ENCODE assay signal across 8 cellular contexts in genomic region chr6:2999621-3000455, GRCh38. TPM values are rescaled to one million over a fixed set of nuclear protein-coding genes. Genes with fewer than 3 reads are reported as not detected.
DNase-seq lines count a peak whose midpoint lies in the region; ATAC-seq, FAIRE-seq and TF ChIP-seq lines count a peak whose summit lies in the region.

Gene NQO2, plus strand, starts transcription at chr6:2999894. Its CDS starts 6,659 bp downstream, at chr6:3006553.

- H3K9me3 Mint-ChIP-seq in central memory CD8-positive, alpha-beta T cell = no peaks in the 10 kb centered on the region

- H4K20me1 ChIP-seq in keratinocyte (ENCODE audit: control insufficient read depth, extremely low read depth, insufficient read depth, low read length) = no peaks in the 10 kb centered on the region

- no peaks in the 10 kb centered on the region for H3K27me3 Mint-ChIP-seq in central memory CD8-positive, alpha-beta T cell

- CTCF ChIA-PET in A549 (lab: Yijun Ruan, JAX) = interaction anchor here (0.6 to 2.7 kb wide), 11 partner anchors 17 to 735 kb away, joined by 3 to 18 read pairs (median 3); no protein-coding TSS in a partner anchor

- H3K9me1 ChIP-seq in keratinocyte (ENCODE audit: control insufficient read depth, extremely low read depth, insufficient read depth, low read length) = no peaks in the 10 kb centered on the region

- peak within 1 kb of the TSS; percentile 90 to 98 for H3K27ac ChIP-seq in A549
- peak within 1 kb of the TSS; percentile 76 for H3K27ac ChIP-seq in keratinocyte (ENCODE audit: control insufficient read depth, insufficient read depth, low read length)

- peaks cover 0 to 5% of the 10 kb centered on the region in 2 experiments for H3K36me3 ChIP-seq in keratinocyte (ENCODE audit: control insufficient read depth in 2 of 2, extremely low read depth in 1 of 2, insufficient read depth in 2 of 2, low read length in 2 of 2)

- H3K9me3 ChIP-seq in A549 (no peaks in the 10 kb centered on the region), keratinocyte (ENCODE audit: control insufficient read depth, low read depth, low read length) (no peaks in the 10 kb centered on the region)

- peak within 1 kb of the TSS; percentile 97 for H2AFZ ChIP-seq in keratinocyte (ENCODE audit: control insufficient read depth, low read length)

- no peak for TF ChIP-seq EP300 in A549 (IDR thresholded peaks at IDR 0.05)

- peak within 1 kb of the TSS; percentile 88 for H3K4me3 Mint-ChIP-seq in central memory CD8-positive, alpha-beta T cell

- peak; percentile 80 to 84 for DNase-seq in A549 (ENCODE audit: low read depth in 1 of 2, low spot score in 1 of 2)
- DNase-seq in NCI-H2196 (lab: John Stamatoyannopoulos, UW; ENCODE audit: unreplicated experiment) = peak; percentile 92
- peak; percentile 77 for DNase-seq in activated CD4-positive, CD25-positive, alpha-beta regulatory T cell treated with anti-CD3 and anti-CD28 coated beads, Interleukin-2, amount 50 U/mL, for 16 hours (ENCODE audit: low read depth, low spot score)
- peak; percentile 78 to 82 for DNase-seq in central memory CD8-positive, alpha-beta T cell (ENCODE audit: low spot score in 2 of 2)
- DNase-seq in keratinocyte (ENCODE audit: low read depth, low spot score) = no peak
- DNase-seq in stimulated activated CD4-positive, alpha-beta T cell treated with anti-CD3 and anti-CD28 coated beads, Interleukin-12 subunit alpha, Interleukin-12 subunit beta, amount 100 ng/mL, for 48 hours (ENCODE audit: low read depth in 2 of 3, low spot score in 1 of 3) = peak; percentile 82 to 91 (median 87)

- TF ChIP-seq CTCF in A549 (IDR thresholded peaks at IDR 0.05) (no peak), keratinocyte (optimal IDR thresholded peaks at IDR 0.05 in 1 of 3, IDR thresholded peaks at IDR 0.05 in 1 of 3, conservative IDR thresholded peaks at IDR 0.05 in 1 of 3; ENCODE audit: extremely low read depth in 1 of 3, insufficient read depth in 2 of 3, low read length in 3 of 3) (no peak)

- dilution Hi-C loops in keratinocyte (cut with MboI; ENCODE audit: extremely low pct_ligation_motif_present, low sequenced_read_pairs) = no loop called here

- H3K27me3 ChIP-seq in keratinocyte (ENCODE audit: control insufficient read depth, extremely low read depth, insufficient read depth, low read length) = no peaks in the 10 kb centered on the region

- H3K4me1 ChIP-seq in A549 = peaks cover 23% of the 10 kb centered on the region
- H3K4me1 ChIP-seq in keratinocyte (ENCODE audit: control insufficient read depth, extremely low read depth, insufficient read depth, low read length) = peaks cover 14% of the 10 kb centered on the region

- H3K4me1 Mint-ChIP-seq in central memory CD8-positive, alpha-beta T cell = peaks cover 30% of the 10 kb centered on the region

- peaks cover 12% of the 10 kb centered on the region for H3K36me3 Mint-ChIP-seq in central memory CD8-positive, alpha-beta T cell (ENCODE audit: insufficient read depth)

- peak; percentile 96 for TF ChIP-seq POLR2A in A549 (IDR thresholded peaks at IDR 0.05; ENCODE audit: low read length)
- TF ChIP-seq POLR2A in GM18526 (IDR thresholded peaks at IDR 0.05; ENCODE audit: extremely low read depth, insufficient read length) = peak; percentile 87

- peak within 1 kb of the TSS; percentile 91 for H3K4me2 ChIP-seq in A549
- peak within 1 kb of the TSS; percentile 95 for H3K4me2 ChIP-seq in keratinocyte (ENCODE audit: control insufficient read depth, extremely low read depth, insufficient read depth, low read depth, low read length)

- FAIRE-seq in A549 (lab: Jason Lieb, UNC) (no peak), keratinocyte (lab: Jason Lieb, UNC) (no peak)

- H3K27ac Mint-ChIP-seq in central memory CD8-positive, alpha-beta T cell (ENCODE audit: low read depth) = peak within 1 kb of the TSS; percentile 80

- ATAC-seq in A549 = peak; percentile 75 to 81
- ATAC-seq in HG03066 (IDR thresholded peaks at IDR 0.05; ENCODE audit: low read depth, unreplicated experiment) = peak; percentile 65
- ATAC-seq in central memory CD8-positive, alpha-beta T cell (replicated peaks; ENCODE audit: extremely low read depth, poor library complexity, severe bottlenecking) = peak; percentile 71

- POLR2A ChIA-PET in A549 (lab: Yijun Ruan, JAX) = interaction anchor here (0.6 to 2.1 kb wide), 14 partner anchors 10 to 920 kb away, joined by 3 to 22 read pairs (median 3); partner anchors contain the start of genes RIPK1, SERPINB1, SERPINB6 and WRNIP1

- no peak for TF ChIP-seq RAD21 in A549 (conservative IDR thresholded peaks at IDR 0.05 in 1 of 2, IDR thresholded peaks at IDR 0.05 in 1 of 2)

- H3K79me2 ChIP-seq in keratinocyte (ENCODE audit: control insufficient read depth, insufficient read depth, low read length) = no peaks in the 10 kb centered on the region

- H3K4me3 ChIP-seq in A549 (peak within 1 kb of the TSS; percentile 69), keratinocyte (ENCODE audit: control insufficient read depth in 2 of 3, extremely low read depth in 1 of 3, insufficient read depth in 2 of 3, low read depth in 1 of 3, low read length in 3 of 3) (peak within 1 kb of the TSS; percentile 72 to 92 (median 87))

- H3K9ac ChIP-seq in keratinocyte (ENCODE audit: control insufficient read depth, extremely low read depth, insufficient read depth, low read length) = peak within 1 kb of the TSS; percentile 91

- WGBS in A549 (ENCODE audit: missing lambda C conversion rate) = 2% methylated on average over 18 of the region's 86 CpGs

TF ChIP-seq in A549, 52 proteins besides CTCF, POLR2A, EP300 and RAD21:
- TF ChIP-seq, protein P1, sequence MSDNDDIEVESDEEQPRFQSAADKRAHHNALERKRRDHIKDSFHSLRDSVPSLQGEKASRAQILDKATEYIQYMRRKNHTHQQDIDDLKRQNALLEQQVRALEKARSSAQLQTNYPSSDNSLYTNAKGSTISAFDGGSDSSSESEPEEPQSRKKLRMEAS (IDR thresholded peaks at IDR 0.05) = peak; percentile 51; the same call in 1 of the 2 replicates
- TF ChIP-seq PHF8 (IDR thresholded peaks at IDR 0.05; ENCODE audit: borderline replicate concordance, low read depth) = peak; percentile 83
- TF ChIP-seq FOXS1 (CRISPR knock-in tag; IDR thresholded peaks at IDR 0.05) = no peak
- 0 out of 3 replicates have a peak, but pooled peaks have one; percentile 52 for TF ChIP-seq BCL3 (IDR thresholded peaks at IDR 0.05)
- no peak for TF ChIP-seq HEYL (CRISPR knock-in tag; IDR thresholded peaks at IDR 0.05)
- peak in 1 of 2 experiments; percentile 71; a peak in 2 of 5 replicates for TF ChIP-seq JUN (IDR thresholded peaks at IDR 0.05)
- TF ChIP-seq CHD2 (IDR thresholded peaks at IDR 0.05; ENCODE audit: low read length, partially characterized antibody) = no peak
TF ChIP-seq in A549: peak in this region for 4.

RNA-seq across cellular contexts. Expression of gene NQO2, which starts in this region (rescaled TPM):
- 77.0 and 86.5 TPM in 2 replicates for polyA plus RNA-seq in A549 (2011; rRNA removed)
- 78.6 and 80.2 TPM in 2 replicates for polyA plus RNA-seq in A549 (2012; cell fraction: cytosol; rRNA removed)
- 37.9 and 48.4 TPM in 2 replicates for polyA plus RNA-seq in A549 (2012; cell fraction: nucleus; rRNA removed)
- 61.3 to 70.6 TPM (median 67.2 TPM) in 3 replicates for polyA plus RNA-seq in A549 (2017; fragmentation: RNase III; extraction: RNeasy Plus Mini Kit Qiagen cat#74134 plus additional on column Dnase treatment)
- 47.2 and 54.9 TPM in 2 replicates for polyA minus RNA-seq in A549 (2011; rRNA and poly(A)+ RNA removed)
- polyA plus RNA-seq in keratinocyte = 22.2 to 24.0 TPM (median 22.9 TPM) in 3 replicates
- polyA plus RNA-seq in keratinocyte (2011; ENCODE audit: low read depth) = 40.7 TPM
- 19.0 and 24.6 TPM in 2 replicates for polyA plus RNA-seq in keratinocyte (2011; cell fraction: cytosol; rRNA removed)
- polyA plus RNA-seq in keratinocyte (2011; cell fraction: nucleus; rRNA removed) = 14.2 and 14.7 TPM in 2 replicates
- 18.6 and 22.2 TPM in 2 replicates for polyA plus RNA-seq in keratinocyte (2012; ENCODE audit: low replicate concordance)
- 15.9 to 25.1 TPM (median 19.6 TPM) in 3 replicates for polyA minus RNA-seq in keratinocyte
- polyA minus RNA-seq in keratinocyte (2011; cell fraction: cytosol; rRNA and poly(A)+ RNA removed) = 12.9 TPM
- polyA minus RNA-seq in keratinocyte (2011; cell fraction: nucleus; rRNA and poly(A)+ RNA removed) = 4.2 and 4.8 TPM in 2 replicates
